In genomic region chr19:33293255-33294057, GRCh38 we compare ENCODE assay signal across 7 cellular contexts. TPM values are rescaled to one million over a fixed set of nuclear protein-coding genes. Genes with fewer than 3 reads are reported as not detected.
DNase-seq lines count a peak whose midpoint lies in the region; ATAC-seq and TF ChIP-seq lines count a peak whose summit lies in the region.

No MANE protein-coding gene starts in this region.

- WGBS in suprapubic skin, result 26% methylated on average over 20 of the region's 22 CpGs

- POLR2A ChIA-PET in HEK293T (lab: Yijun Ruan, JAX), result interaction anchor here (0.9 to 2.4 kb wide), 2 partner anchors 9 to 80 kb away, joined by 3 to 7 read pairs; partner anchors contain the start of genes CEBPA and CEBPG

- CTCF ChIA-PET in HEK293T (lab: Yijun Ruan, JAX), result no interaction called here

- intact Hi-C loops in left cardiac atrium (cut with DNase I), result no loop called here

- TF ChIP-seq EP300 in suprapubic skin (IDR thresholded peaks at IDR 0.05), result no peak

- TF ChIP-seq POLR2A in Peyer's patch (IDR thresholded peaks at IDR 0.05) (peak in 1 of 2 donors; percentile 7), suprapubic skin (IDR thresholded peaks at IDR 0.05) (no peak)

- ATAC-seq in left cardiac atrium (peak; percentile 32 to 68), GM18907 (IDR thresholded peaks at IDR 0.05; ENCODE audit: unreplicated experiment) (no peak), HG02870 (IDR thresholded peaks at IDR 0.05; ENCODE audit: unreplicated experiment) (no peak)

- H3K4me1 ChIP-seq in Peyer's patch (peaks cover 0 to 42% (median 14%) of the 10 kb centered on the region in 4 donors), suprapubic skin (peaks cover 87% of the 10 kb centered on the region)

- TF ChIP-seq CTCF in Peyer's patch (IDR thresholded peaks at IDR 0.05) (no peak), suprapubic skin (IDR thresholded peaks at IDR 0.05) (no peak)

- DNase-seq in HEK293T (ENCODE audit: extremely low spot score) (peak; percentile 64), Peyer's patch (peak in 1 of 3 donors; percentile 67), left cardiac atrium (no peak), suprapubic skin (ENCODE audit: low spot score in 2 of 2) (peak in 1 of 2 donors; percentile 73), RPMI8226 (no peak)

- peak overlapping the region in 3 of 4 donors; percentile 74 to 98 (median 85) for H3K27ac ChIP-seq in Peyer's patch
- peak overlapping the region; percentile 83 for H3K27ac ChIP-seq in suprapubic skin

- H3K36me3 ChIP-seq in Peyer's patch (no peaks in the 10 kb centered on the region), suprapubic skin (no peaks in the 10 kb centered on the region)

- no peaks in the 10 kb centered on the region for H3K27me3 ChIP-seq in Peyer's patch
- H3K27me3 ChIP-seq in suprapubic skin, result no peaks in the 10 kb centered on the region

- no peaks in the 10 kb centered on the region for H3K9me3 ChIP-seq in Peyer's patch
- no peaks in the 10 kb centered on the region for H3K9me3 ChIP-seq in suprapubic skin

- H3K4me3 ChIP-seq in Peyer's patch, result no peak overlapping the region
- peak overlapping the region; percentile 3 for H3K4me3 ChIP-seq in suprapubic skin

TF ChIP-seq in HEK293T, 16 proteins besides CTCF, POLR2A, EP300 and RAD21:
- TF ChIP-seq NFRKB (IDR thresholded peaks at IDR 0.05) (no peak), FOXA1 (IDR thresholded peaks at IDR 0.05) (peak; percentile 82), FOXK2 (IDR thresholded peaks at IDR 0.05) (no peak), CTBP1 (IDR thresholded peaks at IDR 0.05; ENCODE audit: borderline replicate concordance) (peak; percentile 81; the same call in 1 of the 2 replicates), ARNT (IDR thresholded peaks at IDR 0.05) (0 out of 2 replicates have a peak, but pooled peaks have one; percentile 3), PKNOX1 (IDR thresholded peaks at IDR 0.05) (peak; percentile 88)
TF ChIP-seq in HEK293T: peak in this region for 4.

RNA-seq across cellular contexts. Expression of gene CEBPA, which starts 8.9 kb away (rescaled TPM):
- total RNA-seq in Peyer's patch (100 to 1,000 TPM in 1 of 4 donors, 10 to 100 TPM in 3; 36.3 to 160 (median 89.2) TPM), left cardiac atrium (10 to 100 TPM; 21.0 to 41.8 TPM), suprapubic skin (100 to 1,000 TPM in 3 of 4 donors, 10 to 100 TPM in 1; 86.3 to 360 (median 196) TPM)

Comparison
In these comparisons a context has a peak if more than half of its experiments do, and no peak if none do; other contexts are left out.
1. ATAC-seq: peak in left cardiac atrium (2 of 2); none in GM18907 (single experiment) and HG02870 (single experiment).